17 cellular contexts compared by ENCODE assay signal in genomic region chr20:63664861-63665594, GRCh38. TPM values are rescaled to one million over a fixed set of nuclear protein-coding genes. Genes with fewer than 3 reads are reported as not detected.
DNase-seq lines count a peak whose midpoint lies in the region; ATAC-seq and TF ChIP-seq lines count a peak whose summit lies in the region.
"Had no signal": no experiment of that assay in that cellular context is flagged by ENCODE, and none has a peak within 500 bp of the region (broad histone marks: within the 10 kb centered on the region; RNA-seq: fewer than 3 reads in every experiment).

No MANE protein-coding gene starts in this region.

- H3K4me1 ChIP-seq in foreskin keratinocyte: no peaks in the 10 kb centered on the region
- H3K4me1 ChIP-seq: HAP-1, testis had no signal

- H3K27ac ChIP-seq in foreskin keratinocyte (no peak overlapping the region), brain microvascular endothelial cell (no peak overlapping the region)
- H3K27ac ChIP-seq: epithelial cell of prostate, ovary, SK-N-MC, testis had no signal

- H3K4me3 ChIP-seq in brain microvascular endothelial cell (ENCODE audit: low read depth, low read length): no peak overlapping the region
- H3K4me3 ChIP-seq: HAP-1, ovary, SK-N-MC, testis had no signal

- peak; percentile 26 for DNase-seq in SIG-M5 treated with dmso at 0.1 percent for 504 hours (lab: John Stamatoyannopoulos, UW; ENCODE audit: unreplicated experiment)
- DNase-seq in SIG-M5 (lab: John Stamatoyannopoulos, UW): no peak
- DNase-seq in amygdala (lab: John Stamatoyannopoulos, UW): peak in 36 of 56 donors; percentile 6 to 73 (median 49)
- DNase-seq in foreskin keratinocyte: peak in 1 of 2 donors; percentile 15
- DNase-seq in omental fat pad (ENCODE audit: low spot score): no peak
- no peak for DNase-seq in brain microvascular endothelial cell
- DNase-seq: CD4-positive, alpha-beta memory T cell; Kasumi-1; mammary epithelial cell; NCI-H2081; testis had no signal

- no peak for TF ChIP-seq CTCF in foreskin keratinocyte (conservative IDR thresholded peaks at IDR 0.05)
- TF ChIP-seq CTCF in omental fat pad (IDR thresholded peaks at IDR 0.05): no peak
- no peak for TF ChIP-seq CTCF in brain microvascular endothelial cell (IDR thresholded peaks at IDR 0.05; ENCODE audit: low read depth, low read length, missing control alignments)

- peak; percentile 31 for ATAC-seq in foreskin keratinocyte
- ATAC-seq in omental fat pad (ENCODE audit: low FRiP score): peak; percentile 77
- no peak for ATAC-seq in GM21723 (IDR thresholded peaks at IDR 0.05; ENCODE audit: unreplicated experiment)
- no peak for ATAC-seq in HG02798 (IDR thresholded peaks at IDR 0.05; ENCODE audit: poor library complexity, unreplicated experiment)

- peaks cover 30% of the 10 kb centered on the region for H3K36me3 ChIP-seq in brain microvascular endothelial cell (replicated peaks)
- H3K36me3 ChIP-seq: ovary had no signal

- H3K27me3 ChIP-seq in foreskin keratinocyte (no peaks in the 10 kb centered on the region), brain microvascular endothelial cell (replicated peaks) (no peaks in the 10 kb centered on the region)
- H3K27me3 ChIP-seq: ovary, testis had no signal

- in situ Hi-C loops in brain microvascular endothelial cell (cut with HindIII; ENCODE audit: low pct_ligation_motif_present, low sequenced_read_pairs): no loop called here

RNA-seq across cellular contexts. Expression of gene RTEL1, which starts 6.9 kb away (rescaled TPM):
- total RNA-seq in foreskin keratinocyte (17.6 and 20.7 TPM in 2 replicates), omental fat pad (10 to 100 TPM; 10.2 to 34.4 (median 21.6) TPM)
- 14.2 and 15.5 TPM in 2 replicates for polyA plus RNA-seq in foreskin keratinocyte

RNA-seq across cellular contexts. Expression of gene STMN3, which starts 11.8 kb away (rescaled TPM):
- 2.0 and 9.6 TPM in 2 replicates for total RNA-seq in foreskin keratinocyte
- 2.4 and 11.2 TPM in 2 replicates for polyA plus RNA-seq in foreskin keratinocyte
- total RNA-seq in omental fat pad: 10 to 100 TPM in 2 of 4 donors, 1 to 10 TPM in 2; 7.6 to 17.4 (median 12.0) TPM

RNA-seq across cellular contexts. Expression of gene TNFRSF6B, which starts 31.4 kb away (rescaled TPM):
- total RNA-seq in foreskin keratinocyte: 189 and 224 TPM in 2 replicates
- polyA plus RNA-seq in foreskin keratinocyte: 245 and 287 TPM in 2 replicates
- 10 to 100 TPM; 10.5 to 91.9 (median 12.3) TPM for total RNA-seq in omental fat pad
- total RNA-seq: CD4-positive, alpha-beta memory T cell had no signal
- polyA plus RNA-seq: CD4-positive, alpha-beta memory T cell had no signal

RNA-seq across cellular contexts. Expression of gene GMEB2, which starts 38.1 kb away (rescaled TPM):
- total RNA-seq in foreskin keratinocyte (10.3 and 11.2 TPM in 2 replicates), omental fat pad (10 to 100 TPM in 1 of 4 donors, 1 to 10 TPM in 3; 6.6 to 12.8 (median 9.2) TPM)
- polyA plus RNA-seq in foreskin keratinocyte: 6.9 and 7.2 TPM in 2 replicates

RNA-seq across cellular contexts. Expression of gene ARFRP1, which starts 42.7 kb away (rescaled TPM):
- total RNA-seq in foreskin keratinocyte (32.3 and 39.2 TPM in 2 replicates), omental fat pad (10 to 100 TPM; 25.5 to 44.3 (median 40.9) TPM)
- polyA plus RNA-seq in foreskin keratinocyte: 43.5 and 49.0 TPM in 2 replicates

Comparison
In these comparisons a context has a peak if more than half of its experiments do, and no peak if none do; other contexts are left out.
1. DNase-seq: peak in SIG-M5 treated with dmso at 0.1 percent for 504 hours (single experiment) and amygdala (36 of 56); none in SIG-M5 (single experiment), omental fat pad (single experiment) and brain microvascular endothelial cell (single experiment).
2. ATAC-seq: peak in foreskin keratinocyte (single experiment) and omental fat pad (single experiment); none in GM21723 (single experiment) and HG02798 (single experiment).